In genomic region chr3:51675201-51675611, GRCh38 we compare ENCODE assay signal across 1 cellular context.
TF ChIP-seq lines count a peak whose summit lies in the region.

No MANE protein-coding gene starts in this region.

TF ChIP-seq in GM12878, 131 proteins besides CTCF, POLR2A, EP300 and RAD21 (continued from another document):
- TF ChIP-seq ELK1 (IDR thresholded peaks at IDR 0.05; ENCODE audit: low read depth, low read length): no peak
